In genomic region chr20:41072099-41072798, GRCh38 we compare ENCODE assay signal across 9 cellular contexts. TPM values are rescaled to one million over a fixed set of nuclear protein-coding genes. Genes with fewer than 3 reads are reported as not detected.
DNase-seq lines count a peak whose midpoint lies in the region; ATAC-seq and TF ChIP-seq lines count a peak whose summit lies in the region.
"Had no signal": no experiment of that assay in that cellular context is flagged by ENCODE, and none has a peak within 500 bp of the region (broad histone marks: within the 10 kb centered on the region; RNA-seq: fewer than 3 reads in every experiment).

No MANE protein-coding gene starts in this region.

- WGBS in mesodermal cell (ENCODE audit: insufficient coverage in 2 of 2), 2 experiments: 80 to 81% methylated on average over 1 to 2 of the region's 3 CpGs

- H3K4me1 ChIP-seq in mesodermal cell (ENCODE audit: control insufficient read depth, insufficient read depth, low read length, poor library complexity, severe bottlenecking): peaks cover 24% of the 10 kb centered on the region

- H3K27ac ChIP-seq in AG04450 (ENCODE audit: low read depth, low read length): peak overlapping the region; percentile 68
- H3K27ac ChIP-seq in mesodermal cell (ENCODE audit: low read depth, low read length, severe bottlenecking): peak overlapping the region; percentile 57

- no peaks in the 10 kb centered on the region for H3K27me3 ChIP-seq in AG04450 (ENCODE audit: control insufficient read depth, insufficient read depth, low read length)
- no peaks in the 10 kb centered on the region for H3K27me3 ChIP-seq in MG63

- POLR2A ChIA-PET in AG04450 (lab: Yijun Ruan, JAX): no interaction called here

- TF ChIP-seq CTCF in AG04450 (IDR thresholded peaks at IDR 0.05; ENCODE audit: low read depth, low read length) (no peak), GM13976 (IDR thresholded peaks at IDR 0.05; ENCODE audit: borderline replicate concordance, control extremely low read depth, extremely low read depth, insufficient read depth, missing control alignments) (no peak)

- CTCF ChIA-PET in AG04450 (lab: Charles Lee): interaction anchor here (1.2 to 1.8 kb wide), 4 partner anchors 15 to 84 kb away, joined by 3 to 11 read pairs (median 4); no protein-coding TSS in a partner anchor

- H3K4me3 ChIP-seq in AG04450 (ENCODE audit: low read depth, low read length) (no peak overlapping the region), MG63 (no peak overlapping the region), mesodermal cell (ENCODE audit: extremely low read depth, insufficient read depth, low read length, poor library complexity, severe bottlenecking) (no peak overlapping the region)

- H3K9me3 ChIP-seq in AG04450 (ENCODE audit: control insufficient read depth, insufficient read depth, low read length) (no peaks in the 10 kb centered on the region), MG63 (no peaks in the 10 kb centered on the region), mesodermal cell (ENCODE audit: control insufficient read depth, low read length) (no peaks in the 10 kb centered on the region)

- ATAC-seq in HG02623 (IDR thresholded peaks at IDR 0.05; ENCODE audit: unreplicated experiment): no peak
- no peak for ATAC-seq in HG02759 (IDR thresholded peaks at IDR 0.05; ENCODE audit: unreplicated experiment)

- H3K36me3 ChIP-seq in MG63 (peaks cover 54% of the 10 kb centered on the region), mesodermal cell (ENCODE audit: control insufficient read depth, insufficient read depth, low read length) (peaks cover 73% of the 10 kb centered on the region)

- no peak for DNase-seq in AG04450 (ENCODE audit: low read depth, low spot score)
- DNase-seq in MG63: peak; percentile 92
- DNase-seq in cerebellar cortex (ENCODE audit: low spot score): peak; percentile 80
- no peak for DNase-seq in GM13976 (ENCODE audit: low spot score)
- DNase-seq in NK-92 (lab: John Stamatoyannopoulos, UW; ENCODE audit: unreplicated experiment): no peak
- DNase-seq: activated CD4-positive, alpha-beta T cell treated with anti-CD3 and anti-CD28 coated beads for 1 hour had no signal

- in situ Hi-C loops in GM13976 (cut with MboI; ENCODE audit: low sequenced_read_pairs, unreplicated experiment): no loop called here

RNA-seq across cellular contexts. Expression of gene TOP1, which starts 43.6 kb away (rescaled TPM):
- polyA plus RNA-seq in AG04450 (2011; rRNA removed): 29.1 and 36.1 TPM in 2 replicates
- polyA minus RNA-seq in AG04450 (2011; rRNA and poly(A)+ RNA removed): 29.1 and 36.9 TPM in 2 replicates
- total RNA-seq in MG63 (2014; rRNA removed; shearing (Covaris generic); ENCODE audit: low replicate concordance): 21.3 and 28.5 TPM in 2 replicates
- 69.0 TPM for polyA plus RNA-seq in mesodermal cell (2013, experiment 1 of 2)
- polyA plus RNA-seq in mesodermal cell (2013, experiment 2 of 2): 80.9 TPM

Comparison
In these comparisons a context has a peak if more than half of its experiments do, and no peak if none do; other contexts are left out.
1. DNase-seq: peak in MG63 (single experiment) and cerebellar cortex (single experiment); none in AG04450 (single experiment), GM13976 (single experiment) and NK-92 (single experiment).